17 cellular contexts compared by ENCODE assay signal in genomic region chr19:33216198-33216830, GRCh38. TPM values are rescaled to one million over a fixed set of nuclear protein-coding genes. Genes with fewer than 3 reads are reported as not detected.
DNase-seq lines count a peak whose midpoint lies in the region; ATAC-seq, FAIRE-seq and TF ChIP-seq lines count a peak whose summit lies in the region.
"Had no signal": no experiment of that assay in that cellular context is flagged by ENCODE, and none has a peak within 500 bp of the region (broad histone marks: within the 10 kb centered on the region; RNA-seq: fewer than 3 reads in every experiment).

No MANE protein-coding gene starts in this region.

- peak overlapping the region in 1 of 3 experiments; percentile 34; a peak in 2 of 7 replicates for H3K27ac Mint-ChIP-seq in H9
- H3K27ac Mint-ChIP-seq in neural progenitor cell: peak overlapping the region; percentile 72

- H3K4me1 Mint-ChIP-seq in H9: peaks cover 9 to 17% of the 10 kb centered on the region in 2 experiments
- H3K4me1 Mint-ChIP-seq in neural progenitor cell: peaks cover 14% of the 10 kb centered on the region

- no peak overlapping the region for H2BK15ac ChIP-seq in H9 (ENCODE audit: low read depth, low read length)

- FAIRE-seq in HepG2 (lab: Jason Lieb, UNC): no peak
- FAIRE-seq in GM12878 (lab: Jason Lieb, UNC): no peak

- DNase-seq in HepG2 (ENCODE audit: low spot score) (no peak), right lobe of liver (no peak), H9 (peak; percentile 60), GM12878 (ENCODE audit: low read depth, low spot score) (no peak), neural progenitor cell (ENCODE audit: low spot score) (no peak)
- no peak for DNase-seq in central memory CD4-positive, alpha-beta T cell
- DNase-seq: C1 segment of cervical spinal cord, NCI-H1417, NCI-H2029, NCI-H2171 treated with DMSO at 0.1 percent for 48 hours, NCI-H446 treated with DMSO at 0.1 percent for 48 hours, NCI-H748 treated with DMSO at 0.1 percent for 48 hours had no signal

- H4K5ac ChIP-seq in H9 (ENCODE audit: insufficient read length, low read depth, low read length): no peak overlapping the region

- peaks cover 9% of the 10 kb centered on the region for H3F3A ChIP-seq in neural progenitor cell (ENCODE audit: low read depth)

- H3K79me2 ChIP-seq in HepG2 (ENCODE audit: insufficient read depth, low read length): no peaks in the 10 kb centered on the region
- H3K79me2 ChIP-seq in H9 (ENCODE audit: insufficient read depth, low read length): no peaks in the 10 kb centered on the region
- no peaks in the 10 kb centered on the region for H3K79me2 ChIP-seq in GM12878 (ENCODE audit: control insufficient read depth, insufficient read depth, low read length)
- H3K79me2 ChIP-seq in neural progenitor cell (ENCODE audit: low read depth): no peaks in the 10 kb centered on the region

- TF ChIP-seq POLR2A in HepG2 (IDR thresholded peaks at IDR 0.05; ENCODE audit: insufficient read depth in 1 of 2, low read depth in 2 of 2, low read length in 2 of 2): no peak
- TF ChIP-seq POLR2A in right lobe of liver (IDR thresholded peaks at IDR 0.05): no peak
- no peak for TF ChIP-seq POLR2A in GM12878 (IDR thresholded peaks at IDR 0.05; ENCODE audit: low read depth, low read length)

- SMC1A ChIA-PET in GM12878 (lab: Charles Lee; ENCODE audit: uncharacterized antibody, unreplicated experiment): no interaction called here

- H3K9me3 Mint-ChIP-seq in H9: no peaks in the 10 kb centered on the region
- no peaks in the 10 kb centered on the region for H3K9me3 Mint-ChIP-seq in neural progenitor cell

- H3K23me2 ChIP-seq in H9 (ENCODE audit: insufficient read length, low read depth, low read length, poor library complexity, severe bottlenecking): no peaks in the 10 kb centered on the region

- H2BK120ac ChIP-seq in H9 (ENCODE audit: low read depth, low read length, poor library complexity, severe bottlenecking): no peak overlapping the region

- TF ChIP-seq CTCF in HepG2 (CRISPR knock-in tag; IDR thresholded peaks at IDR 0.05) (peak; percentile 58), right lobe of liver (IDR thresholded peaks at IDR 0.05) (no peak), H9 (conservative IDR thresholded peaks at IDR 0.05) (peak; percentile 43; the same call in 2 of the 3 replicates), GM12878 (IDR thresholded peaks at IDR 0.05 in 2 of 3, conservative IDR thresholded peaks at IDR 0.05 in 1 of 3; ENCODE audit: control insufficient read depth in 2 of 3, extremely low read depth in 1 of 3, insufficient read depth in 1 of 3, low read depth in 3 of 3, low read length in 3 of 3) (0 out of 6 replicates have a peak, but pooled peaks of 1 of the 3 experiments have one; percentile 2), neural progenitor cell (IDR thresholded peaks at IDR 0.05) (no peak)

- H4K8ac ChIP-seq in H9 (replicated peaks; ENCODE audit: insufficient read length, low read depth, low read length): no peak overlapping the region

- H3K27ac ChIP-seq in HepG2 (ENCODE audit: extremely low read length, insufficient read depth, low read length) (no peak overlapping the region), right lobe of liver (no peak overlapping the region), H9 (ENCODE audit: insufficient read length, low read depth, low read length) (no peak overlapping the region), GM12878 (ENCODE audit: control insufficient read depth, insufficient read depth) (no peak overlapping the region), neural progenitor cell (no peak overlapping the region)
- H3K27ac ChIP-seq: SK-N-MC had no signal

- no peak overlapping the region for H3K56ac ChIP-seq in H9 (ENCODE audit: insufficient read length, low read depth, low read length)

- H3K27me3 ChIP-seq in HepG2 (ENCODE audit: control insufficient read depth in 1 of 2, insufficient read depth in 2 of 2, low read length in 2 of 2) (peaks cover 13 to 35% of the 10 kb centered on the region in 2 experiments), right lobe of liver (no peaks in the 10 kb centered on the region), H9 (ENCODE audit: insufficient read depth, low read length) (no peaks in the 10 kb centered on the region), GM12878 (replicated peaks in 1 of 2; ENCODE audit: control insufficient read depth in 2 of 2, insufficient read depth in 2 of 2, low read length in 1 of 2) (peaks cover 0 to 1% of the 10 kb centered on the region in 2 experiments; a peak in 3 of 4 replicates), neural progenitor cell (no peaks in the 10 kb centered on the region)

- H3K23ac ChIP-seq in H9 (ENCODE audit: insufficient read length, low read depth, low read length): no peak overlapping the region

- H2BK20ac ChIP-seq in H9 (ENCODE audit: low read depth, low read length, poor library complexity, severe bottlenecking): no peak overlapping the region

- H3K4me3 Mint-ChIP-seq in H9 (no peak overlapping the region; a peak in 1 of 5 replicates), neural progenitor cell (peak overlapping the region; percentile 43)

- H3T11ph ChIP-seq in H9 (ENCODE audit: low read length): no peak overlapping the region

- H3K9ac ChIP-seq in HepG2 (ENCODE audit: insufficient read depth, low read depth, low read length): no peak overlapping the region
- H3K9ac ChIP-seq in H9 (ENCODE audit: extremely low read depth, insufficient read length, low read length): no peak overlapping the region
- no peak overlapping the region for H3K9ac ChIP-seq in GM12878 (ENCODE audit: control insufficient read depth, insufficient read depth, low read length)
- no peak overlapping the region for H3K9ac ChIP-seq in neural progenitor cell

- no peak overlapping the region for H3K18ac ChIP-seq in H9 (ENCODE audit: insufficient read length, low read depth, low read length)

- H4K20me1 ChIP-seq in HepG2 (ENCODE audit: insufficient read depth, low read length) (no peaks in the 10 kb centered on the region), H9 (ENCODE audit: control insufficient read depth, insufficient read depth, insufficient read length) (no peaks in the 10 kb centered on the region), GM12878 (ENCODE audit: control insufficient read depth, insufficient read depth) (no peaks in the 10 kb centered on the region), neural progenitor cell (ENCODE audit: low read depth) (no peaks in the 10 kb centered on the region)

- intact Hi-C loops in HepG2 (cut with micrococcal nuclease; ENCODE audit: unreplicated experiment): no loop called here
- intact Hi-C loops in right lobe of liver (cut with DNase I): no loop called here
- intact Hi-C loops in GM12878 (cut with micrococcal nuclease; ENCODE audit: unreplicated experiment): no loop called here

- H3K9me3 ChIP-seq in HepG2 (ENCODE audit: low read length): no peaks in the 10 kb centered on the region
- H3K9me3 ChIP-seq in right lobe of liver: no peaks in the 10 kb centered on the region
- H3K9me3 ChIP-seq in H9 (ENCODE audit: control insufficient read depth, low read depth, low read length): no peaks in the 10 kb centered on the region
- H3K9me3 ChIP-seq in GM12878 (replicated peaks; ENCODE audit: control insufficient read depth, insufficient read depth, low read length): no peaks in the 10 kb centered on the region
- no peaks in the 10 kb centered on the region for H3K9me3 ChIP-seq in neural progenitor cell (ENCODE audit: low read depth)

- no peak overlapping the region for H3K4ac ChIP-seq in H9 (ENCODE audit: low read depth, low read length)

- H2BK12ac ChIP-seq in H9 (ENCODE audit: insufficient read length, low read depth, low read length): no peak overlapping the region

- no peak overlapping the region for H4K91ac ChIP-seq in H9 (ENCODE audit: insufficient read length, low read depth, low read length)

- H3K27me3 Mint-ChIP-seq in H9 (ENCODE audit: low read depth) (peaks cover 8% of the 10 kb centered on the region), neural progenitor cell (ENCODE audit: insufficient read depth, low read depth) (peaks cover 11% of the 10 kb centered on the region)

- no peaks in the 10 kb centered on the region for H3K79me1 ChIP-seq in H9 (ENCODE audit: insufficient read depth, low read depth, low read length, poor library complexity, severe bottlenecking)

- H3K4me2 ChIP-seq in HepG2 (ENCODE audit: low read depth, low read length) (peak overlapping the region; percentile 57), H9 (ENCODE audit: insufficient read depth, insufficient read length, low read length) (no peak overlapping the region), GM12878 (ENCODE audit: control insufficient read depth, insufficient read depth) (no peak overlapping the region), neural progenitor cell (no peak overlapping the region)

- peaks cover 43% of the 10 kb centered on the region for H3K4me1 ChIP-seq in HepG2 (ENCODE audit: insufficient read depth, low read length)
- H3K4me1 ChIP-seq in right lobe of liver: no peaks in the 10 kb centered on the region
- no peaks in the 10 kb centered on the region for H3K4me1 ChIP-seq in H9 (ENCODE audit: insufficient read depth, low read length)
- no peaks in the 10 kb centered on the region for H3K4me1 ChIP-seq in GM12878 (ENCODE audit: control insufficient read depth, insufficient read depth, low read length)
- H3K4me1 ChIP-seq in neural progenitor cell: peaks cover 11% of the 10 kb centered on the region

- WGBS in HepG2 (ENCODE audit: low lambda C conversion rate): 32% methylated on average over 8 of the region's 12 CpGs
- WGBS in right lobe of liver (ENCODE audit: insufficient coverage, low coverage, low lambda C conversion rate, missing lambda C conversion rate): 59% methylated on average over 6 of the region's 12 CpGs
- WGBS in H9 (ENCODE audit: extremely low coverage, insufficient read length, low lambda C conversion rate): no CpG with 5 or more reads among the region's 12 CpGs
- 14% methylated on average over 12 of the region's 12 CpGs for WGBS in GM12878 (ENCODE audit: insufficient coverage, insufficient replicate concordance, low lambda C conversion rate, missing lambda C conversion rate)

- POLR2A ChIA-PET in HepG2 (lab: Yijun Ruan, JAX): no interaction called here
- POLR2A ChIA-PET in GM12878 (lab: Charles Lee): no interaction called here

- RAD21 ChIA-PET in GM12878 (lab: Charles Lee; ENCODE audit: unreplicated experiment): no interaction called here

- ATAC-seq in HepG2: peak; percentile 11
- ATAC-seq in right lobe of liver: no peak
- ATAC-seq in GM12878: peak; percentile 45; the same call in 1 of the 3 replicates
- ATAC-seq in GM18873 (IDR thresholded peaks at IDR 0.05; ENCODE audit: low FRiP score, unreplicated experiment): no peak
- ATAC-seq in HG03175 (IDR thresholded peaks at IDR 0.05; ENCODE audit: unreplicated experiment): no peak
- ATAC-seq: Panc1 had no signal

- no peaks in the 10 kb centered on the region for H3K36me3 ChIP-seq in HepG2 (replicated peaks in 1 of 2; ENCODE audit: control insufficient read depth in 1 of 2, insufficient read depth in 2 of 2, low read length in 2 of 2)
- no peaks in the 10 kb centered on the region for H3K36me3 ChIP-seq in right lobe of liver
- no peaks in the 10 kb centered on the region for H3K36me3 ChIP-seq in GM12878 (ENCODE audit: control insufficient read depth in 2 of 2, insufficient read depth in 2 of 2, low read length in 1 of 2)
- no peaks in the 10 kb centered on the region for H3K36me3 ChIP-seq in neural progenitor cell

- in situ Hi-C loops in HepG2 (cut with HindIII; ENCODE audit: extremely low pct_ligation_motif_present, low pct_unique_long_range_greater_than_20kb) (no loop called here), GM12878 (cut with MboI) (no loop called here)

- no peak overlapping the region for H2AK5ac ChIP-seq in H9 (ENCODE audit: insufficient read length, low read length)

- BruUV-seq in HepG2 (replicated peaks; lab: Mats Ljungman, UMichigan) (no TSS peak), GM12878 (replicated peaks; lab: Mats Ljungman, UMichigan) (no TSS peak)

- H3K4me3 ChIP-seq in HepG2 (replicated peaks in 1 of 3; ENCODE audit: insufficient read depth in 1 of 3, low read depth in 2 of 3, low read length in 3 of 3): peak overlapping the region in 1 of 3 experiments; percentile 32; a peak in 1 of 6 replicates
- H3K4me3 ChIP-seq in right lobe of liver: no peak overlapping the region
- H3K4me3 ChIP-seq in GM12878: no peak overlapping the region
- no peak overlapping the region for H3K4me3 ChIP-seq in neural progenitor cell
- H3K4me3 ChIP-seq: SK-N-MC had no signal

- H3K36me3 Mint-ChIP-seq in H9 (ENCODE audit: insufficient read depth in 1 of 3, low read depth in 3 of 3) (no peaks in the 10 kb centered on the region), neural progenitor cell (no peaks in the 10 kb centered on the region)

- H3K14ac ChIP-seq in H9 (ENCODE audit: insufficient read depth, low read length): no peak overlapping the region

- TF ChIP-seq RAD21 in HepG2 (CRISPR knock-in tag; IDR thresholded peaks at IDR 0.05) (no peak), GM12878 (IDR thresholded peaks at IDR 0.05; ENCODE audit: insufficient read depth, low read depth, low read length) (peak; percentile 26; the same call in 1 of the 2 replicates)

- CTCF ChIA-PET in HepG2 (lab: Yijun Ruan, JAX; ENCODE audit: low intra/inter-chr PET ratio, low total read pairs): no interaction called here
- CTCF ChIA-PET in GM12878 (lab: Yijun Ruan, JAX): interaction anchor here (0.6 kb wide), 1 partner anchor 1190 kb away, joined by 3 read pairs; no protein-coding TSS in a partner anchor

- H2AFZ ChIP-seq in HepG2 (ENCODE audit: low read length) (no peak overlapping the region), H9 (ENCODE audit: low read length) (no peak overlapping the region), GM12878 (ENCODE audit: control insufficient read depth, low read depth, low read length) (no peak overlapping the region), neural progenitor cell (replicated peaks) (no peak overlapping the region)

- no peak for TF ChIP-seq EP300 in HepG2 (IDR thresholded peaks at IDR 0.05; ENCODE audit: low read depth in 2 of 2, low read length in 2 of 2)
- no peak for TF ChIP-seq EP300 in HepG2 (CRISPR knock-in tag; IDR thresholded peaks at IDR 0.05; ENCODE audit: borderline replicate concordance)
- no peak for TF ChIP-seq EP300 in GM12878 (IDR thresholded peaks at IDR 0.05; ENCODE audit: borderline replicate concordance in 1 of 2, control insufficient read depth in 1 of 2, low read depth in 2 of 2, low read length in 2 of 2)

- H2BK5ac ChIP-seq in H9 (ENCODE audit: insufficient read length, low read length): no peak overlapping the region

RNA-seq across cellular contexts. Expression of gene SLC7A10, which starts 9.3 kb away (rescaled TPM):
- total RNA-seq in HepG2 (2016; rRNA removed; fragmentation: Illumina TruSeq; extraction: Trizol) (0.41 and 2.2 TPM in 2 replicates), right lobe of liver (not detected), H9 (2021) (2.5 and 2.9 TPM in 2 replicates), GM12878 (2014; rRNA removed) (not detected in 2 replicates), GM12878 (2014; rRNA removed; fragmentation: Illumina TruSeq; extraction: Trizol) (not detected in 2 replicates), GM12878 (2021) (not detected in 2 replicates), neural progenitor cell (ENCODE audit: low replicate concordance) (0.79 and 0.81 TPM in 2 replicates)
- total RNA-seq in HepG2 (2016; cell fraction: cytosol; rRNA removed; fragmentation: Illumina TruSeq; extraction: Trizol; ENCODE audit: low read depth): 2.6 and 2.7 TPM in 2 replicates
- 0.51 and 1.7 TPM in 2 replicates for total RNA-seq in HepG2 (2016; cell fraction: insoluble cytoplasmic fraction; rRNA removed; fragmentation: Illumina TruSeq; extraction: Trizol)
- 1.5 and 1.7 TPM in 2 replicates for total RNA-seq in HepG2 (2016; cell fraction: membrane; rRNA removed; fragmentation: Illumina TruSeq; extraction: Trizol)
- 1.7 and 2.4 TPM in 2 replicates for total RNA-seq in HepG2 (2016; cell fraction: nucleus; rRNA removed; fragmentation: Illumina TruSeq; extraction: Trizol)
- polyA plus RNA-seq in HepG2 (2011; rRNA removed) (1.1 TPM in 2 replicates), GM12878 (2011; rRNA removed) (not detected in 2 replicates), GM12878 (2014; fragmentation: Illumina TruSeq; extraction: Trizol) (not detected in 2 replicates), GM12878 (2014; fragmentation: Nextera tagmentation; extraction: Ambion mirVana) (not detected), GM12878 (2014; rRNA removed) (not detected in 2 replicates), GM12878 (2016; fragmentation: Nextera tagmentation; extraction: Ambion mirVana) (not detected)
- 0.85 and 1.0 TPM in 2 replicates for polyA plus RNA-seq in HepG2 (2011; cell fraction: cytosol; rRNA removed)
- polyA plus RNA-seq in HepG2 (2011; cell fraction: nucleus; rRNA removed): 4.6 and 6.0 TPM in 2 replicates
- polyA plus RNA-seq in HepG2 (2012): 0.63 and 0.66 TPM in 2 replicates
- 2.1 and 2.7 TPM in 2 replicates for polyA plus RNA-seq in HepG2 (2016; cell fraction: cytosol; fragmentation: Illumina TruSeq; extraction: Trizol; ENCODE audit: low read depth)
- polyA plus RNA-seq in HepG2 (2016; cell fraction: insoluble cytoplasmic fraction; fragmentation: Illumina TruSeq; extraction: Trizol; ENCODE audit: low read depth): 1.1 and 1.2 TPM in 2 replicates
- polyA plus RNA-seq in HepG2 (2016; cell fraction: membrane; fragmentation: Illumina TruSeq; extraction: Trizol; ENCODE audit: low read depth): 2.4 and 2.6 TPM in 2 replicates
- 5.9 and 6.0 TPM in 2 replicates for polyA plus RNA-seq in HepG2 (2016; cell fraction: nucleus; fragmentation: Illumina TruSeq; extraction: Trizol; ENCODE audit: insufficient read depth, low read depth)
- 1.7 TPM in 1 of 2 replicates, not detected in the other for polyA minus RNA-seq in HepG2 (2011; rRNA and poly(A)+ RNA removed; ENCODE audit: low replicate concordance)
- polyA minus RNA-seq in HepG2 (2011; cell fraction: cytosol; rRNA and poly(A)+ RNA removed): 0.35 and 0.40 TPM in 2 replicates
- 0.62 and 0.64 TPM in 2 replicates for polyA minus RNA-seq in HepG2 (2011; cell fraction: nucleus; rRNA and poly(A)+ RNA removed)
- total RNA-seq in GM12878 (2013; cell fraction: nucleolus; rRNA removed): not detected in 2 replicates
- not detected for polyA plus RNA-seq in GM12878 (2011; ENCODE audit: low read depth)
- polyA plus RNA-seq in GM12878 (2011; cell fraction: cytosol; rRNA removed): not detected in 2 replicates
- polyA plus RNA-seq in GM12878 (2011; cell fraction: nucleus; rRNA removed): not detected in 2 replicates
- not detected in 2 replicates for polyA plus RNA-seq in GM12878 (2012)
- not detected in 2 replicates for polyA minus RNA-seq in GM12878 (2011; rRNA and poly(A)+ RNA removed)
- not detected in 2 replicates for polyA minus RNA-seq in GM12878 (2011; cell fraction: cytosol; rRNA and poly(A)+ RNA removed)
- not detected in 2 replicates for polyA minus RNA-seq in GM12878 (2011; cell fraction: nucleus; rRNA and poly(A)+ RNA removed)
- total RNA-seq: HT1080 had no signal

RNA-seq across cellular contexts. Expression of gene LRP3, which starts 22.2 kb away (rescaled TPM):
- 45.1 and 51.6 TPM in 2 replicates for total RNA-seq in HepG2 (2016; rRNA removed; fragmentation: Illumina TruSeq; extraction: Trizol)
- total RNA-seq in HepG2 (2016; cell fraction: cytosol; rRNA removed; fragmentation: Illumina TruSeq; extraction: Trizol; ENCODE audit: low read depth): 34.5 and 35.4 TPM in 2 replicates
- 39.3 and 56.4 TPM in 2 replicates for total RNA-seq in HepG2 (2016; cell fraction: insoluble cytoplasmic fraction; rRNA removed; fragmentation: Illumina TruSeq; extraction: Trizol)
- 85.6 and 91.5 TPM in 2 replicates for total RNA-seq in HepG2 (2016; cell fraction: membrane; rRNA removed; fragmentation: Illumina TruSeq; extraction: Trizol)
- total RNA-seq in HepG2 (2016; cell fraction: nucleus; rRNA removed; fragmentation: Illumina TruSeq; extraction: Trizol): 24.3 and 30.9 TPM in 2 replicates
- 17.6 and 30.3 TPM in 2 replicates for polyA plus RNA-seq in HepG2 (2011; rRNA removed)
- 9.6 and 22.4 TPM in 2 replicates for polyA plus RNA-seq in HepG2 (2011; cell fraction: cytosol; rRNA removed)
- 49.0 and 59.4 TPM in 2 replicates for polyA plus RNA-seq in HepG2 (2011; cell fraction: nucleus; rRNA removed)
- 12.5 and 18.3 TPM in 2 replicates for polyA plus RNA-seq in HepG2 (2012)
- polyA plus RNA-seq in HepG2 (2016; cell fraction: cytosol; fragmentation: Illumina TruSeq; extraction: Trizol; ENCODE audit: low read depth): 46.7 and 50.1 TPM in 2 replicates
- 41.6 and 54.2 TPM in 2 replicates for polyA plus RNA-seq in HepG2 (2016; cell fraction: insoluble cytoplasmic fraction; fragmentation: Illumina TruSeq; extraction: Trizol; ENCODE audit: low read depth)
- polyA plus RNA-seq in HepG2 (2016; cell fraction: membrane; fragmentation: Illumina TruSeq; extraction: Trizol; ENCODE audit: low read depth): 92.1 and 104 TPM in 2 replicates
- polyA plus RNA-seq in HepG2 (2016; cell fraction: nucleus; fragmentation: Illumina TruSeq; extraction: Trizol; ENCODE audit: insufficient read depth, low read depth): 70.1 and 70.6 TPM in 2 replicates
- polyA minus RNA-seq in HepG2 (2011; rRNA and poly(A)+ RNA removed; ENCODE audit: low replicate concordance): 11.9 and 50.0 TPM in 2 replicates
- 9.7 and 13.5 TPM in 2 replicates for polyA minus RNA-seq in HepG2 (2011; cell fraction: cytosol; rRNA and poly(A)+ RNA removed)
- polyA minus RNA-seq in HepG2 (2011; cell fraction: nucleus; rRNA and poly(A)+ RNA removed): 10.3 TPM in 2 replicates
- 10 to 100 TPM; 25.2 to 40.7 (median 33.7) TPM for total RNA-seq in right lobe of liver
- total RNA-seq in H9 (2021): 29.2 and 34.4 TPM in 2 replicates
- total RNA-seq in GM12878 (2013; cell fraction: nucleolus; rRNA removed): 4.7 and 6.0 TPM in 2 replicates
- 2.3 and 3.0 TPM in 2 replicates for total RNA-seq in GM12878 (2014; rRNA removed)
- total RNA-seq in GM12878 (2014; rRNA removed; fragmentation: Illumina TruSeq; extraction: Trizol): 0.55 and 0.81 TPM in 2 replicates
- 2.8 and 3.2 TPM in 2 replicates for total RNA-seq in GM12878 (2021)
- polyA plus RNA-seq in GM12878 (2011; ENCODE audit: low read depth): not detected
- 0.13 and 0.48 TPM in 2 replicates for polyA plus RNA-seq in GM12878 (2011; rRNA removed)
- 0.70 and 1.7 TPM in 2 replicates for polyA plus RNA-seq in GM12878 (2011; cell fraction: cytosol; rRNA removed)
- 4.4 and 6.1 TPM in 2 replicates for polyA plus RNA-seq in GM12878 (2011; cell fraction: nucleus; rRNA removed)
- polyA plus RNA-seq in GM12878 (2012): 0.06 and 0.08 TPM in 2 replicates
- 0.31 TPM in 1 of 2 replicates, not detected in the other for polyA plus RNA-seq in GM12878 (2014; fragmentation: Illumina TruSeq; extraction: Trizol)
- not detected for polyA plus RNA-seq in GM12878 (2014; fragmentation: Nextera tagmentation; extraction: Ambion mirVana)
- polyA plus RNA-seq in GM12878 (2014; rRNA removed): 2.9 and 4.2 TPM in 2 replicates
- polyA plus RNA-seq in GM12878 (2016; fragmentation: Nextera tagmentation; extraction: Ambion mirVana): under 1 TPM; 0.12 to 0.26 TPM
- 0.37 and 0.77 TPM in 2 replicates for polyA minus RNA-seq in GM12878 (2011; rRNA and poly(A)+ RNA removed)
- polyA minus RNA-seq in GM12878 (2011; cell fraction: cytosol; rRNA and poly(A)+ RNA removed): 1.9 and 2.9 TPM in 2 replicates
- 0.36 and 1.4 TPM in 2 replicates for polyA minus RNA-seq in GM12878 (2011; cell fraction: nucleus; rRNA and poly(A)+ RNA removed)
- total RNA-seq in neural progenitor cell (ENCODE audit: low replicate concordance): 7.5 and 40.0 TPM in 2 replicates

Comparison
In these comparisons a context has a peak if more than half of its experiments do, and no peak if none do; other contexts are left out.
1. ATAC-seq: peak in HepG2 (single experiment) and GM12878 (single experiment); none in right lobe of liver (0 of 4), GM18873 (single experiment) and HG03175 (single experiment).
2. CTCF ChIP-seq: peak in HepG2 (single experiment) and H9 (single experiment); none in right lobe of liver (0 of 4) and neural progenitor cell (single experiment).
3. Of the 75 proteins assayed by ChIP-seq in both HepG2 and GM12878: peak only in HepG2: ZNF687; only in GM12878: RAD21; in both: none; in neither: 72; mixed calls (peak in some experiments, not most) for 1.